Comparison of ENCODE assay signal across 9 cellular contexts in genomic region chr9:91395553-91396470, GRCh38. TPM values are rescaled to one million over a fixed set of nuclear protein-coding genes. Genes with fewer than 3 reads are reported as not detected.
DNase-seq lines count a peak whose midpoint lies in the region; ATAC-seq and TF ChIP-seq lines count a peak whose summit lies in the region.
"Had no signal": no experiment of that assay in that cellular context is flagged by ENCODE, and none has a peak within 500 bp of the region (broad histone marks: within the 10 kb centered on the region; RNA-seq: fewer than 3 reads in every experiment).

No MANE protein-coding gene starts in this region.

- TF ChIP-seq CTCF in AG09309 (IDR thresholded peaks at IDR 0.05; ENCODE audit: control insufficient read depth, insufficient read depth, low read depth, low read length, missing control alignments) (no peak), fibroblast of mammary gland (conservative IDR thresholded peaks at IDR 0.05; ENCODE audit: control insufficient read depth, insufficient read depth, low read depth, low read length) (no peak), prostate gland (IDR thresholded peaks at IDR 0.05) (no peak)

- H3K27ac ChIP-seq in prostate gland, result no peak overlapping the region

- no peak overlapping the region for H3K4me3 ChIP-seq in AG09309 (ENCODE audit: control insufficient read depth, low read depth, low read length)
- H3K4me3 ChIP-seq in fibroblast of mammary gland (ENCODE audit: control insufficient read depth, low read depth, low read length), result no peak overlapping the region
- H3K4me3 ChIP-seq in prostate gland, result no peak overlapping the region
- H3K4me3 ChIP-seq: mucosa of descending colon had no signal

- no peaks in the 10 kb centered on the region for H3K36me3 ChIP-seq in prostate gland

- no peaks in the 10 kb centered on the region for H3K9me3 ChIP-seq in prostate gland
- H3K9me3 ChIP-seq: mucosa of descending colon had no signal

- H3K4me1 ChIP-seq in prostate gland (replicated peaks), result no peaks in the 10 kb centered on the region

- DNase-seq in AG09309 (ENCODE audit: low read depth) (peak; percentile 66), RPMI7951 (ENCODE audit: low read depth) (peak; percentile 84), fibroblast of mammary gland (ENCODE audit: low read depth) (peak; percentile 90), prostate gland (ENCODE audit: low spot score) (no peak), HUDEP-2 (lab: John Stamatoyannopoulos, UW; ENCODE audit: unreplicated experiment in 76 of 76) (no peak)
- no peak for DNase-seq in stimulated activated CD4-positive, alpha-beta T cell treated with anti-CD3 and anti-CD28 coated beads, Interleukin-4, amount 100 ng/mL, for 4 hours
- DNase-seq: mucosa of descending colon had no signal

- ATAC-seq in GM21529 (IDR thresholded peaks at IDR 0.05; ENCODE audit: unreplicated experiment) (peak; percentile 78), HG03039 (IDR thresholded peaks at IDR 0.05; ENCODE audit: unreplicated experiment) (no peak)
- ATAC-seq: mucosa of descending colon had no signal

- 57% methylated on average over 7 of the region's 7 CpGs for WGBS in prostate gland

- intact Hi-C loops in prostate gland (cut with DNase I), result no loop called here

- H3K27me3 ChIP-seq in prostate gland (replicated peaks; ENCODE audit: insufficient read depth), result no peaks in the 10 kb centered on the region

- TF ChIP-seq POLR2A in prostate gland (IDR thresholded peaks at IDR 0.05), result no peak

RNA-seq across cellular contexts. Expression of gene NFIL3, which starts 27.8 kb away (rescaled TPM):
- 11.9 and 12.0 TPM in 2 replicates for total RNA-seq in RPMI7951 (2014; rRNA removed; shearing (Covaris generic))
- total RNA-seq in prostate gland, result 10 to 100 TPM; 28.7 to 33.5 TPM

RNA-seq across cellular contexts. Expression of gene AUH, which starts 34.1 kb away (rescaled TPM):
- total RNA-seq in RPMI7951 (2014; rRNA removed; shearing (Covaris generic)), result 14.8 and 21.0 TPM in 2 replicates
- total RNA-seq in prostate gland, result 10 to 100 TPM; 58.0 to 76.1 TPM

Comparison
In these comparisons a context has a peak if more than half of its experiments do, and no peak if none do; other contexts are left out.
1. DNase-seq: peak in AG09309 (single experiment), RPMI7951 (single experiment) and fibroblast of mammary gland (single experiment); none in prostate gland (single experiment), stimulated activated CD4-positive, alpha-beta T cell treated with anti-CD3 and anti-CD28 coated beads, Interleukin-4, amount 100 ng/mL, for 4 hours (0 of 2) and HUDEP-2 (0 of 76).